ENCODE assay signal across 1 cellular context in genomic region chr5:8208307-8208706, GRCh38.
TF ChIP-seq lines count a peak whose summit lies in the region.

No MANE protein-coding gene starts in this region.

TF ChIP-seq in HepG2, 621 proteins besides CTCF, POLR2A, EP300 and RAD21 (continued from another document):
- TF ChIP-seq CREB1 (IDR thresholded peaks at IDR 0.05) (peak; percentile 69; the same call in 1 of the 2 replicates), CREB1 (CRISPR knock-in tag; IDR thresholded peaks at IDR 0.05) (no peak), ZNF678 (CRISPR knock-in tag; IDR thresholded peaks at IDR 0.05) (no peak)
